Comparison of ENCODE assay signal across 8 cellular contexts in the genomic region with DNA sequence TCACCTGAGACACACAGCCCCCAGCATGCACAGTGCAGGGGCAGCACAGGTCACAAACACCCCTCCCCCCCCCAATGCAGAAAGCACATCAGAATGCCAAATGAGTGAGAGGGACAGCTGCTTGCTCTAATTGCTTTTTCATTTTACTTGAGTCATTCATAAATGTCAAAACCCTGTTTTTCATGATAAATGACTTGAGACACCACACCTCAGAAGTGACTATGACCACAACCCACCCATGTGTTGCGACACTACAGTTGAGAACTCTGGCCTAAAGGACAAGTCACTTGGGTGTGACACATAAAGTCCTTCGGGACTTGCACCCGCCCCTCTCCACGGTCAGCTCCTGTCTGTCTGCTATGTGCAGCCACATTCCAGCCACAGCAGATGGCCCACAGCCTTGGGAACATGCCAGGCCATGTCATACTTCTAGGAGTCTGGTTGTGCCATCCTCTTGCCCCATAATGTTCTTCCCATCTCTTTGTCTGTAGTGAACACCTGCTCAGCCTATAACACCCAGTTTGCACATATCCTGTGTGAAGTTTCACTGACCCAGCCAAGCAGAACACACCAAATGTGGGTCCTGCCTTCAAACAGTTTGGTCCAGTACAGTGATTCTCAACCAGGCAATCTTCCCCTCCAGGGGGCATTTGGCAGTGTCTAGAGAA. TPM values are rescaled to one million over a fixed set of nuclear protein-coding genes. Genes with fewer than 3 reads are reported as not detected.
DNase-seq lines count a peak whose midpoint lies in the region; ATAC-seq and TF ChIP-seq lines count a peak whose summit lies in the region.

No MANE protein-coding gene starts in this region.

- no peaks in the 10 kb centered on the region for H3K9me3 Mint-ChIP-seq in central memory CD8-positive, alpha-beta T cell
- H3K9me3 Mint-ChIP-seq in natural killer cell, result no peaks in the 10 kb centered on the region
- H3K9me3 Mint-ChIP-seq in activated T-cell treated with anti-CD3 and anti-CD28 coated beads, Interleukin-2, amount 50 U/mL, for 24 hours, result no peaks in the 10 kb centered on the region

- no peak for TF ChIP-seq CTCF in natural killer cell (IDR thresholded peaks at IDR 0.05)

- peaks cover 2% of the 10 kb centered on the region for H3K36me3 Mint-ChIP-seq in central memory CD8-positive, alpha-beta T cell (ENCODE audit: insufficient read depth)
- no peaks in the 10 kb centered on the region for H3K36me3 Mint-ChIP-seq in natural killer cell
- peaks cover 4% of the 10 kb centered on the region for H3K36me3 Mint-ChIP-seq in activated T-cell treated with anti-CD3 and anti-CD28 coated beads, Interleukin-2, amount 50 U/mL, for 24 hours (ENCODE audit: low read depth)

- intact Hi-C loops in natural killer cell (cut with micrococcal nuclease), result loop anchor here (5.0 kb wide), 1 partner anchor 116 kb away; no protein-coding TSS in a partner anchor
- intact Hi-C loops in sciatic nerve (cut with DNase I), result no loop called here

- ATAC-seq in GM18867 (IDR thresholded peaks at IDR 0.05; ENCODE audit: unreplicated experiment) (peak; percentile 94), HG02938 (IDR thresholded peaks at IDR 0.05; ENCODE audit: unreplicated experiment) (peak; percentile 92), natural killer cell (peak; percentile 84 to 94 (median 88)), sciatic nerve (no peak)
- ATAC-seq in central memory CD8-positive, alpha-beta T cell (replicated peaks; ENCODE audit: extremely low read depth, poor library complexity, severe bottlenecking), result peak; percentile 93

- peak overlapping the region; percentile 58 for H3K27ac Mint-ChIP-seq in central memory CD8-positive, alpha-beta T cell (ENCODE audit: low read depth)
- peak overlapping the region; percentile 89 to 90 for H3K27ac Mint-ChIP-seq in natural killer cell
- H3K27ac Mint-ChIP-seq in activated T-cell treated with anti-CD3 and anti-CD28 coated beads, Interleukin-2, amount 50 U/mL, for 24 hours, result no peak overlapping the region

- H3K27me3 Mint-ChIP-seq in central memory CD8-positive, alpha-beta T cell, result no peaks in the 10 kb centered on the region
- no peaks in the 10 kb centered on the region for H3K27me3 Mint-ChIP-seq in natural killer cell (ENCODE audit: low read depth in 2 of 2)
- no peaks in the 10 kb centered on the region for H3K27me3 Mint-ChIP-seq in activated T-cell treated with anti-CD3 and anti-CD28 coated beads, Interleukin-2, amount 50 U/mL, for 24 hours

- H3K4me1 Mint-ChIP-seq in central memory CD8-positive, alpha-beta T cell, result peaks cover 10% of the 10 kb centered on the region
- peaks cover 30 to 31% of the 10 kb centered on the region in 2 donors for H3K4me1 Mint-ChIP-seq in natural killer cell
- peaks cover 7% of the 10 kb centered on the region for H3K4me1 Mint-ChIP-seq in activated T-cell treated with anti-CD3 and anti-CD28 coated beads, Interleukin-2, amount 50 U/mL, for 24 hours (ENCODE audit: low read depth)

- peak; percentile 93 to 96 for DNase-seq in AML-193 (lab: John Stamatoyannopoulos, UW)
- DNase-seq in NCI-H2196 treated with DMSO at 0.1 percent for 48 hours (lab: John Stamatoyannopoulos, UW; ENCODE audit: unreplicated experiment), result peak; percentile 31
- DNase-seq in central memory CD8-positive, alpha-beta T cell (ENCODE audit: low spot score in 2 of 2), result peak in 1 of 2 donors; percentile 21
- DNase-seq in natural killer cell, result peak; percentile 47
- no peak for DNase-seq in sciatic nerve (ENCODE audit: low spot score)
- no peak for DNase-seq in activated T-cell treated with anti-CD3 and anti-CD28 coated beads, Interleukin-2, amount 50 U/mL, for 24 hours

- H3K4me3 Mint-ChIP-seq in central memory CD8-positive, alpha-beta T cell, result peak overlapping the region; percentile 38
- peak overlapping the region; percentile 92 for H3K4me3 Mint-ChIP-seq in natural killer cell
- no peak overlapping the region for H3K4me3 Mint-ChIP-seq in activated T-cell treated with anti-CD3 and anti-CD28 coated beads, Interleukin-2, amount 50 U/mL, for 24 hours

RNA-seq across cellular contexts. Expression of a gene that starts 30.2 kb away (rescaled TPM):
- total RNA-seq in natural killer cell (100 to 1,000 TPM; 164 to 233 (median 182) TPM), sciatic nerve (74.8 TPM)

Comparison
In these comparisons a context has a peak if more than half of its experiments do, and no peak if none do; other contexts are left out.
1. DNase-seq: peak in AML-193 (2 of 2), NCI-H2196 treated with DMSO at 0.1 percent for 48 hours (single experiment) and natural killer cell (single experiment); none in sciatic nerve (single experiment) and activated T-cell treated with anti-CD3 and anti-CD28 coated beads, Interleukin-2, amount 50 U/mL, for 24 hours (single experiment).